Comparison of ENCODE assay signal across 8 cellular contexts in the genomic region with DNA sequence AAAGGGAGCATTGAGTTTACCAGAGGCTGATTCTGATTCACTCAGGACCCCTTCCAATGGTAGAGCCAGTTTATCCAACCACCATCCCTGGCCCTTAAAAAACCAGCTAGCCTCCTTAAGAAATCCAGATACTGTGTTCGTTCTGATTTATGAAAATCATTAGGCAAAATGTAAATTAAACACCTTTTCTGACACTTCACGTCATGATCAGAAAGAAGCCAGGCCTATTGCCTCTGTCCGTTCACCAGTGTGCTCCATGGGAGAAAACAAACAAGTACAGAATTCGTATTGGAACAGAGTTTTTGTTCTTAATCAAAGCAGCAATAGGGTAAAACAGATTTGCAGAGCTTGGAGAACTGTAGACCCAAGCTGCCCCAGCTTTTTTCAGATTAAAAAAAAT.
"Had no signal": no experiment of that assay in that cellular context is flagged by ENCODE, and none has a peak within 500 bp of the region (broad histone marks: within the 10 kb centered on the region; RNA-seq: fewer than 3 reads in every experiment).

No MANE protein-coding gene starts in this region.

- H3K4me3 Mint-ChIP-seq: GM23338, H9, HFFc6 had no signal

- H3K36me3 ChIP-seq: HAP-1 had no signal

- H2AFZ ChIP-seq: GM23248 had no signal

- H3K4me3 ChIP-seq: GM23248, GM23338, HAP-1 had no signal

- H3K9ac ChIP-seq: GM23248 had no signal

- H3K9me3 Mint-ChIP-seq: GM23338, H9, HFFc6 had no signal

- H3K4me1 Mint-ChIP-seq: GM23338, H9 had no signal

- H3K4me2 ChIP-seq: GM23338 had no signal

- H3K27ac Mint-ChIP-seq: GM23338, H9, HFFc6 had no signal

- DNase-seq: GM23248, H7, H9, HCEC 1CT, HFFc6 had no signal

- H3K27ac ChIP-seq: GM23248 had no signal

- ATAC-seq: GM23338, HCT116 had no signal

- H3K9me3 ChIP-seq: HAP-1 had no signal
